ENCODE assay signal across 22 cellular contexts in genomic region chr21:17548262-17548661, GRCh38. TPM values are rescaled to one million over a fixed set of nuclear protein-coding genes. Genes with fewer than 3 reads are reported as not detected.
DNase-seq lines count a peak whose midpoint lies in the region; ATAC-seq and TF ChIP-seq lines count a peak whose summit lies in the region.
"Had no signal": no experiment of that assay in that cellular context is flagged by ENCODE, and none has a peak within 500 bp of the region (broad histone marks: within the 10 kb centered on the region; RNA-seq: fewer than 3 reads in every experiment).

No MANE protein-coding gene starts in this region.

- no peaks in the 10 kb centered on the region for H3F3A ChIP-seq in GM23338 (replicated peaks; ENCODE audit: low read depth)

- WGBS in heart left ventricle, 4 donors: 43 to 53% (median 47%) methylated on average over 7 of the region's 7 CpGs

- H3K79me2 ChIP-seq in GM23338 (replicated peaks; ENCODE audit: insufficient read depth): peaks cover 100% of the 10 kb centered on the region
- H3K79me2 ChIP-seq: parathyroid adenoma had no signal

- peaks cover 52% of the 10 kb centered on the region for H4K20me1 ChIP-seq in GM23338 (replicated peaks; ENCODE audit: insufficient read depth)
- H4K20me1 ChIP-seq: BLaER1 treated with 17β-estradiol and CSF1 and Interleukin-3, amounts not matched to agents 10 nM and 100 nM had no signal

- DNase-seq in GM23338 (ENCODE audit: low spot score) (no peak), amniotic epithelial cell (ENCODE audit: low read depth) (peak; percentile 65), heart left ventricle (peak in 2 of 5 donors; percentile 17 to 46), NCI-H526 treated with DMSO at 0.1 percent for 48 hours (lab: John Stamatoyannopoulos, UW) (no peak), NCI-H2171 (lab: John Stamatoyannopoulos, UW) (no peak), AG08395 (ENCODE audit: low spot score) (no peak)
- no peak for DNase-seq in stimulated activated effector memory CD8-positive, alpha-beta T cell treated with anti-CD3 and anti-CD28 coated beads, Interleukin-12 subunit alpha, Interleukin-12 subunit beta, amount 100 ng/mL, for 72 hours (ENCODE audit: low spot score in 2 of 2)
- no peak for DNase-seq in effector memory CD8-positive, alpha-beta T cell
- DNase-seq: activated CD4-positive, alpha-beta T cell treated with anti-CD3 and anti-CD28 coated beads, Interleukin-2, amount 50 U/mL, for 1 hour; activated naive CD4-positive, alpha-beta T cell treated with anti-CD3 and anti-CD28 coated beads, Interleukin-2, amount 10 ng/mL, durations not matched to agents 7 days and 5 days; activated T-cell treated with anti-CD3 and anti-CD28 coated beads, Interleukin-2, amount 50 U/mL, for 48 hours; amniotic stem cell; colonic mucosa; DMS79 treated with DMSO at 0.1 percent for 48 hours; KBM-7; MG63; NCI-H1436; right cardiac atrium; stimulated activated CD4-positive, alpha-beta T cell treated with anti-CD3 and anti-CD28 coated beads, Interleukin-2, amount 100 ng/mL, for 48 hours had no signal

- TF ChIP-seq POLR2A in heart left ventricle (IDR thresholded peaks at IDR 0.05): no peak

- H3K9me3 ChIP-seq in heart left ventricle: no peaks in the 10 kb centered on the region
- H3K9me3 ChIP-seq: BLaER1 treated with 17β-estradiol and CSF1 and Interleukin-3, amounts not matched to agents 10 nM and 100 nM; colonic mucosa; MG63 had no signal

- H2AFZ ChIP-seq in GM23338: no peak overlapping the region
- H2AFZ ChIP-seq: parathyroid adenoma had no signal

- H3K36me3 ChIP-seq in GM23338 (ENCODE audit: insufficient read depth): peaks cover 21% of the 10 kb centered on the region
- no peaks in the 10 kb centered on the region for H3K36me3 ChIP-seq in heart left ventricle
- H3K36me3 ChIP-seq: BLaER1 treated with 17β-estradiol and CSF1 and Interleukin-3, amounts not matched to agents 10 nM and 100 nM; colonic mucosa; MG63 had no signal

- H3K36me3 Mint-ChIP-seq in GM23338 (ENCODE audit: low read depth): peaks cover 61% of the 10 kb centered on the region
- no peaks in the 10 kb centered on the region for H3K36me3 Mint-ChIP-seq in stimulated activated effector memory CD8-positive, alpha-beta T cell treated with anti-CD3 and anti-CD28 coated beads, Interleukin-12 subunit alpha, Interleukin-12 subunit beta, amount 100 ng/mL, for 72 hours
- H3K36me3 Mint-ChIP-seq in effector memory CD8-positive, alpha-beta T cell (ENCODE audit: insufficient read depth): peaks cover 3% of the 10 kb centered on the region
- H3K36me3 Mint-ChIP-seq: activated naive CD4-positive, alpha-beta T cell treated with anti-CD3 and anti-CD28 coated beads, Interleukin-2, amount 10 ng/mL, durations not matched to agents 7 days and 5 days had no signal

- H3K27ac Mint-ChIP-seq in GM23338: peak overlapping the region; percentile 75; the same call in 1 of the 2 replicates
- no peak overlapping the region for H3K27ac Mint-ChIP-seq in stimulated activated effector memory CD8-positive, alpha-beta T cell treated with anti-CD3 and anti-CD28 coated beads, Interleukin-12 subunit alpha, Interleukin-12 subunit beta, amount 100 ng/mL, for 72 hours
- no peak overlapping the region for H3K27ac Mint-ChIP-seq in effector memory CD8-positive, alpha-beta T cell
- H3K27ac Mint-ChIP-seq: activated naive CD4-positive, alpha-beta T cell treated with anti-CD3 and anti-CD28 coated beads, Interleukin-2, amount 10 ng/mL, durations not matched to agents 7 days and 5 days had no signal

- no peak overlapping the region for H3K4me2 ChIP-seq in GM23338
- H3K4me2 ChIP-seq: BLaER1 treated with 17β-estradiol and CSF1 and Interleukin-3, amounts not matched to agents 10 nM and 100 nM had no signal

- H3K4me3 ChIP-seq in GM23338 (no peak overlapping the region), heart left ventricle (no peak overlapping the region)
- H3K4me3 ChIP-seq: BLaER1 treated with 17β-estradiol and CSF1 and Interleukin-3, amounts not matched to agents 10 nM and 100 nM; colonic mucosa; lung; MG63 had no signal

- TF ChIP-seq CTCF in GM23338 (conservative IDR thresholded peaks at IDR 0.05; ENCODE audit: low read depth in 2 of 2) (no peak), heart left ventricle (IDR thresholded peaks at IDR 0.05) (no peak)

- no peak for ATAC-seq in GM23338
- ATAC-seq in heart left ventricle: peak; percentile 82 to 91 (median 90)
- peak; percentile 21 for ATAC-seq in stimulated activated effector memory CD8-positive, alpha-beta T cell treated with anti-CD3 and anti-CD28 coated beads, Interleukin-12 subunit alpha, Interleukin-12 subunit beta, amount 100 ng/mL, for 72 hours
- ATAC-seq in effector memory CD8-positive, alpha-beta T cell (replicated peaks): no peak

- H3K27ac ChIP-seq in GM23338 (ENCODE audit: low read depth): no peak overlapping the region
- peak overlapping the region in 5 of 12 donors; percentile 0 to 37 (median 3) for H3K27ac ChIP-seq in heart left ventricle
- H3K27ac ChIP-seq: BLaER1 treated with 17β-estradiol and CSF1 and Interleukin-3, amounts not matched to agents 10 nM and 100 nM; colonic mucosa; parathyroid adenoma had no signal

- H3K4me1 Mint-ChIP-seq in GM23338: peaks cover 19% of the 10 kb centered on the region
- no peaks in the 10 kb centered on the region for H3K4me1 Mint-ChIP-seq in stimulated activated effector memory CD8-positive, alpha-beta T cell treated with anti-CD3 and anti-CD28 coated beads, Interleukin-12 subunit alpha, Interleukin-12 subunit beta, amount 100 ng/mL, for 72 hours
- no peaks in the 10 kb centered on the region for H3K4me1 Mint-ChIP-seq in effector memory CD8-positive, alpha-beta T cell (ENCODE audit: low read depth in 2 of 2)
- H3K4me1 Mint-ChIP-seq: activated naive CD4-positive, alpha-beta T cell treated with anti-CD3 and anti-CD28 coated beads, Interleukin-2, amount 10 ng/mL, durations not matched to agents 7 days and 5 days had no signal

- no peaks in the 10 kb centered on the region for H3K9me2 ChIP-seq in GM23338 (ENCODE audit: insufficient read depth)

- no peaks in the 10 kb centered on the region for H3K9me3 Mint-ChIP-seq in GM23338
- H3K9me3 Mint-ChIP-seq in stimulated activated effector memory CD8-positive, alpha-beta T cell treated with anti-CD3 and anti-CD28 coated beads, Interleukin-12 subunit alpha, Interleukin-12 subunit beta, amount 100 ng/mL, for 72 hours: no peaks in the 10 kb centered on the region
- no peaks in the 10 kb centered on the region for H3K9me3 Mint-ChIP-seq in effector memory CD8-positive, alpha-beta T cell
- H3K9me3 Mint-ChIP-seq: activated naive CD4-positive, alpha-beta T cell treated with anti-CD3 and anti-CD28 coated beads, Interleukin-2, amount 10 ng/mL, durations not matched to agents 7 days and 5 days had no signal

- H3K27me3 ChIP-seq in GM23338 (ENCODE audit: insufficient read depth): no peaks in the 10 kb centered on the region
- H3K27me3 ChIP-seq in heart left ventricle: no peaks in the 10 kb centered on the region
- H3K27me3 ChIP-seq: BLaER1 treated with 17β-estradiol and CSF1 and Interleukin-3, amounts not matched to agents 10 nM and 100 nM; colonic mucosa; MG63 had no signal

- H3K27me3 Mint-ChIP-seq in GM23338 (ENCODE audit: insufficient read depth, low read depth, poor library complexity): peaks cover 9% of the 10 kb centered on the region
- peaks cover 0 to 14% of the 10 kb centered on the region in 2 donors for H3K27me3 Mint-ChIP-seq in effector memory CD8-positive, alpha-beta T cell
- H3K27me3 Mint-ChIP-seq: activated naive CD4-positive, alpha-beta T cell treated with anti-CD3 and anti-CD28 coated beads, Interleukin-2, amount 10 ng/mL, durations not matched to agents 7 days and 5 days had no signal

- no peak overlapping the region for H3K4me3 Mint-ChIP-seq in GM23338
- no peak overlapping the region for H3K4me3 Mint-ChIP-seq in stimulated activated effector memory CD8-positive, alpha-beta T cell treated with anti-CD3 and anti-CD28 coated beads, Interleukin-12 subunit alpha, Interleukin-12 subunit beta, amount 100 ng/mL, for 72 hours
- no peak overlapping the region for H3K4me3 Mint-ChIP-seq in effector memory CD8-positive, alpha-beta T cell
- H3K4me3 Mint-ChIP-seq: activated naive CD4-positive, alpha-beta T cell treated with anti-CD3 and anti-CD28 coated beads, Interleukin-2, amount 10 ng/mL, durations not matched to agents 7 days and 5 days had no signal

- intact Hi-C loops in heart left ventricle (cut with DNase I): loop anchor here in 2 of 10 donors (5.0 kb wide), 1 partner anchor 36 kb away; the partner anchor contains the start of gene CXADR (in 2 of the 2)

- peaks cover 19% of the 10 kb centered on the region for H3K4me1 ChIP-seq in GM23338 (ENCODE audit: insufficient read depth)
- peaks cover 0 to 8% (median 0%) of the 10 kb centered on the region in 12 donors for H3K4me1 ChIP-seq in heart left ventricle
- H3K4me1 ChIP-seq: BLaER1 treated with 17β-estradiol and CSF1 and Interleukin-3, amounts not matched to agents 10 nM and 100 nM; colonic mucosa; parathyroid adenoma had no signal

TF ChIP-seq in GM23338, 12 proteins besides CTCF, POLR2A, EP300 and RAD21 (continues in another document):
- TF ChIP-seq JUNB (IDR thresholded peaks at IDR 0.05; ENCODE audit: unreplicated experiment) (no peak), POLR2AphosphoS5 (IDR thresholded peaks at IDR 0.05; ENCODE audit: low read depth) (no peak)

RNA-seq across cellular contexts. Expression of gene CXADR, which starts 35.4 kb away (rescaled TPM):
- total RNA-seq in GM23338 (2014; rRNA removed; shearing (Covaris generic)): 207 and 227 TPM in 2 replicates
- polyA plus RNA-seq in GM23338 (2016; fragmentation: Nextera tagmentation; extraction: Ambion mirVana) (89.4 and 126 TPM in 2 replicates), heart left ventricle (10 to 100 TPM in 1 of 2 donors, 1 to 10 TPM in 1; 7.5 to 21.4 TPM)
- 10 to 100 TPM; 18.4 to 45.1 (median 33.2) TPM for total RNA-seq in heart left ventricle

Comparison
In these comparisons a context has a peak if more than half of its experiments do, and no peak if none do; other contexts are left out.
1. ATAC-seq: peak in heart left ventricle (4 of 4) and stimulated activated effector memory CD8-positive, alpha-beta T cell treated with anti-CD3 and anti-CD28 coated beads, Interleukin-12 subunit alpha, Interleukin-12 subunit beta, amount 100 ng/mL, for 72 hours (single experiment); none in GM23338 (single experiment) and effector memory CD8-positive, alpha-beta T cell (single experiment).